20 cellular contexts compared by ENCODE assay signal in genomic region chr1:1296070-1297061, GRCh38. TPM values are rescaled to one million over a fixed set of nuclear protein-coding genes. Genes with fewer than 3 reads are reported as not detected.
DNase-seq lines count a peak whose midpoint lies in the region; ATAC-seq, FAIRE-seq and TF ChIP-seq lines count a peak whose summit lies in the region.
"Had no signal": no experiment of that assay in that cellular context is flagged by ENCODE, and none has a peak within 500 bp of the region (broad histone marks: within the 10 kb centered on the region; RNA-seq: fewer than 3 reads in every experiment).

No MANE protein-coding gene starts in this region.

- no peaks in the 10 kb centered on the region for H3K4me1 ChIP-seq in GM12878 (ENCODE audit: control insufficient read depth, insufficient read depth, low read length)
- H3K4me1 ChIP-seq in H1 (replicated peaks in 1 of 4; ENCODE audit: control insufficient read depth in 3 of 4, insufficient read depth in 4 of 4, low read length in 3 of 4): peaks cover 0 to 12% (median 0%) of the 10 kb centered on the region in 4 experiments; a peak in 2 of 7 replicates
- H3K4me1 ChIP-seq: Caco-2 had no signal

- no peak overlapping the region for H4K5ac ChIP-seq in H1 (ENCODE audit: insufficient read length, low read depth, low read length)

- H3K4ac ChIP-seq in H1 (replicated peaks; ENCODE audit: insufficient read length, low read depth, low read length): no peak overlapping the region

- TF ChIP-seq CTCF in GM12878 (IDR thresholded peaks at IDR 0.05 in 2 of 3, conservative IDR thresholded peaks at IDR 0.05 in 1 of 3; ENCODE audit: control insufficient read depth in 2 of 3, extremely low read depth in 1 of 3, insufficient read depth in 1 of 3, low read depth in 3 of 3, low read length in 3 of 3) (no peak), H1 (IDR thresholded peaks at IDR 0.05; ENCODE audit: control extremely low read depth in 1 of 3, insufficient read depth in 1 of 3, low read depth in 1 of 3, low read length in 3 of 3) (no peak)

- H3K23ac ChIP-seq in H1 (ENCODE audit: insufficient read length): no peak overlapping the region

- intact Hi-C loops in GM12878 (cut with micrococcal nuclease; ENCODE audit: unreplicated experiment): no loop called here
- intact Hi-C loops in activated naive CD4-positive, alpha-beta T cell treated with anti-CD3 and anti-CD28 coated beads for 36 hours (cut with micrococcal nuclease): no loop called here

- SMC1A ChIA-PET in GM12878 (lab: Charles Lee; ENCODE audit: uncharacterized antibody, unreplicated experiment): no interaction called here

- H4K8ac ChIP-seq in H1 (ENCODE audit: extremely low read depth, insufficient read depth, low read length): no peak overlapping the region

- no peaks in the 10 kb centered on the region for H3K36me3 ChIP-seq in GM12878 (ENCODE audit: control insufficient read depth in 2 of 2, insufficient read depth in 2 of 2, low read length in 1 of 2)
- peaks cover 0 to 7% (median 0%) of the 10 kb centered on the region in 4 experiments; a peak in 1 of 8 replicates for H3K36me3 ChIP-seq in H1 (ENCODE audit: control insufficient read depth in 2 of 4, insufficient read depth in 4 of 4, low read length in 3 of 4)

- RAD21 ChIA-PET in GM12878 (lab: Charles Lee; ENCODE audit: unreplicated experiment): no interaction called here

- H2BK20ac ChIP-seq in H1 (ENCODE audit: low read length): no peak overlapping the region

- no peak for FAIRE-seq in GM12878 (lab: Jason Lieb, UNC)
- no peak for FAIRE-seq in H1 (lab: Jason Lieb, UNC)
- FAIRE-seq: G401.6 had no signal

- H3K23me2 ChIP-seq in H1 (ENCODE audit: low read depth, low read length): no peaks in the 10 kb centered on the region

- peak overlapping the region; percentile 60; the same call in 1 of the 2 replicates for H2BK5ac ChIP-seq in H1 (ENCODE audit: low read depth, low read length)

- H3K27ac Mint-ChIP-seq in activated naive CD4-positive, alpha-beta T cell treated with anti-CD3 and anti-CD28 coated beads for 36 hours: no peak overlapping the region
- H3K27ac Mint-ChIP-seq: B cell; CD8-positive, alpha-beta T cell had no signal

- H3K9me3 ChIP-seq in GM12878 (replicated peaks; ENCODE audit: control insufficient read depth, insufficient read depth, low read length): no peaks in the 10 kb centered on the region
- H3K9me3 ChIP-seq in H1 (ENCODE audit: insufficient read depth in 2 of 2, low read depth in 1 of 2, low read length in 1 of 2): no peaks in the 10 kb centered on the region
- H3K9me3 ChIP-seq: Caco-2 had no signal

- H2AFZ ChIP-seq in GM12878 (ENCODE audit: control insufficient read depth, low read depth, low read length) (no peak overlapping the region), H1 (ENCODE audit: low read length) (no peak overlapping the region)

- no peaks in the 10 kb centered on the region for H3K79me1 ChIP-seq in H1 (ENCODE audit: low read depth, low read length)

- H3K4me3 ChIP-seq in GM12878 (no peak overlapping the region), H1 (ENCODE audit: extremely low read depth in 1 of 4, insufficient read depth in 2 of 4, low read depth in 3 of 4, low read length in 4 of 4) (no peak overlapping the region)

- H3K27me3 ChIP-seq in GM12878 (replicated peaks in 1 of 2; ENCODE audit: control insufficient read depth in 2 of 2, insufficient read depth in 2 of 2, low read length in 1 of 2) (no peaks in the 10 kb centered on the region), H1 (replicated peaks in 1 of 4; ENCODE audit: control insufficient read depth in 3 of 4, extremely low read depth in 1 of 4, insufficient read depth in 3 of 4, low read length in 3 of 4) (peaks cover 0 to 3% (median 0%) of the 10 kb centered on the region in 4 experiments; a peak in 1 of 7 replicates)

- H3K79me2 ChIP-seq in GM12878 (ENCODE audit: control insufficient read depth, insufficient read depth, low read length) (no peaks in the 10 kb centered on the region), H1 (ENCODE audit: control insufficient read depth in 1 of 2, insufficient read depth in 2 of 2, low read length in 2 of 2) (no peaks in the 10 kb centered on the region)

- TF ChIP-seq POLR2A in GM12878 (IDR thresholded peaks at IDR 0.05; ENCODE audit: low read depth, low read length) (no peak), H1 (IDR thresholded peaks at IDR 0.05; ENCODE audit: control extremely low read depth in 1 of 2, low read depth in 2 of 2, low read length in 2 of 2) (no peak)

- ATAC-seq in GM12878: no peak
- ATAC-seq: CD8-positive, alpha-beta T cell; HCT116 had no signal

- H3K4me3 Mint-ChIP-seq in activated naive CD4-positive, alpha-beta T cell treated with anti-CD3 and anti-CD28 coated beads for 36 hours: no peak overlapping the region
- H3K4me3 Mint-ChIP-seq: B cell; CD8-positive, alpha-beta T cell had no signal

- no peak overlapping the region for H2BK120ac ChIP-seq in H1 (replicated peaks; ENCODE audit: low read depth, low read length)

- no peaks in the 10 kb centered on the region for H3K27me3 Mint-ChIP-seq in activated naive CD4-positive, alpha-beta T cell treated with anti-CD3 and anti-CD28 coated beads for 36 hours (ENCODE audit: low read depth)
- H3K27me3 Mint-ChIP-seq: B cell had no signal

- POLR2A ChIA-PET in GM12878 (lab: Charles Lee): no interaction called here
- POLR2A ChIA-PET in H1 (lab: Charles Lee; ENCODE audit: partially characterized antibody): interaction anchor here (0.6 to 1.7 kb wide), 5 partner anchors 9 to 35 kb away, joined by 3 to 6 read pairs (median 4); partner anchors contain the start of gene TAS1R3

- in situ Hi-C loops in GM12878 (cut with MboI): no loop called here

- DNase-seq in GM12878 (ENCODE audit: low read depth, low spot score): no peak
- no peak for DNase-seq in H1 (ENCODE audit: low read depth in 1 of 2, low spot score in 2 of 2)
- no peak for DNase-seq in activated naive CD4-positive, alpha-beta T cell treated with anti-CD3 and anti-CD28 coated beads for 36 hours
- DNase-seq in medulla oblongata (ENCODE audit: extremely low spot score): no peak
- DNase-seq in AG08395 (ENCODE audit: low spot score): no peak
- DNase-seq: Caco-2; CD8-positive, alpha-beta T cell; Karpas-422; NCI-H1092; NCI-H1417 treated with DMSO at 0.1 percent for 48 hours; NCI-H1694 treated with DMSO at 0.1 percent for 48 hours; NCI-H2081; NCI-H2227 treated with DMSO at 0.1 percent for 48 hours; NCI-H526 treated with DMSO at 0.1 percent for 48 hours; RPMI8226; SHP77 had no signal

- no peak for TF ChIP-seq EP300 in GM12878 (IDR thresholded peaks at IDR 0.05; ENCODE audit: borderline replicate concordance in 1 of 2, control insufficient read depth in 1 of 2, low read depth in 2 of 2, low read length in 2 of 2)
- TF ChIP-seq EP300 in H1 (IDR thresholded peaks at IDR 0.05; ENCODE audit: borderline replicate concordance in 1 of 2, low read depth in 2 of 2, low read length in 2 of 2): no peak

- no peak overlapping the region for H3K14ac ChIP-seq in H1 (ENCODE audit: insufficient read length)

- H4K20me1 ChIP-seq in GM12878 (ENCODE audit: control insufficient read depth, insufficient read depth) (no peaks in the 10 kb centered on the region), H1 (replicated peaks in 1 of 2; ENCODE audit: control insufficient read depth in 1 of 2, insufficient read depth in 2 of 2, low read length in 2 of 2) (peaks cover 6 to 14% of the 10 kb centered on the region in 2 experiments)

- no peaks in the 10 kb centered on the region for H3K9me3 Mint-ChIP-seq in activated naive CD4-positive, alpha-beta T cell treated with anti-CD3 and anti-CD28 coated beads for 36 hours
- H3K9me3 Mint-ChIP-seq: CD8-positive, alpha-beta T cell had no signal

- H2AK5ac ChIP-seq in H1 (ENCODE audit: low read depth, low read length): 0 out of 2 replicates have a peak overlapping the region, but pooled peaks have one; percentile 53

- no peak overlapping the region for H3K27ac ChIP-seq in GM12878 (ENCODE audit: control insufficient read depth, insufficient read depth)
- H3K27ac ChIP-seq in H1 (ENCODE audit: low read depth, low read length): no peak overlapping the region
- H3K27ac ChIP-seq: C4-2B had no signal

- no peaks in the 10 kb centered on the region for H3K36me3 Mint-ChIP-seq in activated naive CD4-positive, alpha-beta T cell treated with anti-CD3 and anti-CD28 coated beads for 36 hours (ENCODE audit: low read depth)
- H3K36me3 Mint-ChIP-seq: CD8-positive, alpha-beta T cell had no signal

- no peak for TF ChIP-seq RAD21 in GM12878 (IDR thresholded peaks at IDR 0.05; ENCODE audit: insufficient read depth, low read depth, low read length)
- no peak for TF ChIP-seq RAD21 in H1 (IDR thresholded peaks at IDR 0.05 in 1 of 2, conservative IDR thresholded peaks at IDR 0.05 in 1 of 2; ENCODE audit: low read depth in 2 of 2, low read length in 2 of 2)

- BruUV-seq in GM12878 (replicated peaks; lab: Mats Ljungman, UMichigan): no TSS peak

- H4K91ac ChIP-seq in H1 (replicated peaks; ENCODE audit: insufficient read length, low read length): peak overlapping the region; percentile 65

- no peak overlapping the region for H2BK12ac ChIP-seq in H1 (ENCODE audit: low read depth, low read length)

- WGBS in GM12878 (ENCODE audit: insufficient coverage, insufficient replicate concordance, low lambda C conversion rate, missing lambda C conversion rate): 95% methylated on average over 46 of the region's 62 CpGs
- WGBS in H1 (ENCODE audit: extremely low coverage in 1 of 2, insufficient coverage in 1 of 2, insufficient read length in 1 of 2, insufficient replicate concordance in 2 of 2, low coverage in 1 of 2, low lambda C conversion rate in 2 of 2, missing lambda C conversion rate in 1 of 2), 2 experiments: 93% methylated on average over 50 of the region's 62 CpGs; no CpG with 5 or more reads in 1 of the 2 experiments

- no peaks in the 10 kb centered on the region for H3K4me1 Mint-ChIP-seq in activated naive CD4-positive, alpha-beta T cell treated with anti-CD3 and anti-CD28 coated beads for 36 hours (ENCODE audit: low read depth)

- H3K9ac ChIP-seq in GM12878 (ENCODE audit: control insufficient read depth, insufficient read depth, low read length): no peak overlapping the region
- H3K9ac ChIP-seq in H1 (replicated peaks in 1 of 4; ENCODE audit: extremely low read depth in 1 of 4, low read depth in 3 of 4, low read length in 3 of 4): no peak overlapping the region

- no peak overlapping the region for H2BK15ac ChIP-seq in H1 (ENCODE audit: low read length)

- H3K4me2 ChIP-seq in GM12878 (ENCODE audit: control insufficient read depth, insufficient read depth) (no peak overlapping the region), H1 (ENCODE audit: insufficient read depth in 1 of 2, low read depth in 2 of 2, low read length in 2 of 2) (no peak overlapping the region)

- H3K18ac ChIP-seq in H1 (ENCODE audit: extremely low read depth, low read length): no peak overlapping the region

- no peak overlapping the region for H3K56ac ChIP-seq in H1 (replicated peaks; ENCODE audit: insufficient read length, low read depth, low read length)

- CTCF ChIA-PET in GM12878 (lab: Yijun Ruan, JAX): no interaction called here
- CTCF ChIA-PET in H1 (lab: Charles Lee; ENCODE audit: partially characterized antibody): interaction anchor here (0.8 to 1.1 kb wide), 3 partner anchors 9 to 64 kb away, joined by 3 to 5 read pairs (median 3); partner anchors contain the start of genes B3GALT6 and SDF4
- CTCF ChIA-PET in activated naive CD4-positive, alpha-beta T cell treated with anti-CD3 and anti-CD28 coated beads for 36 hours (lab: Charles Lee): no interaction called here

RNA-seq across cellular contexts. Expression of gene ACAP3, which starts 11.4 kb away (rescaled TPM):
- total RNA-seq in GM12878 (2013; cell fraction: nucleolus; rRNA removed): 33.1 and 35.9 TPM in 2 replicates
- total RNA-seq in GM12878 (2014; rRNA removed) (17.6 and 22.1 TPM in 2 replicates), GM12878 (2014; rRNA removed; fragmentation: Illumina TruSeq; extraction: Trizol) (4.0 and 4.4 TPM in 2 replicates), GM12878 (2021) (29.8 and 34.2 TPM in 2 replicates)
- 3.8 TPM for polyA plus RNA-seq in GM12878 (2011; ENCODE audit: low read depth)
- polyA plus RNA-seq in GM12878 (2011; rRNA removed) (4.6 and 8.3 TPM in 2 replicates), GM12878 (2014; fragmentation: Illumina TruSeq; extraction: Trizol) (0.62 and 4.5 TPM in 2 replicates), GM12878 (2014; fragmentation: Nextera tagmentation; extraction: Ambion mirVana) (under 1 TPM; 0.05 to 0.11 TPM), GM12878 (2014; rRNA removed) (28.1 and 32.7 TPM in 2 replicates), GM12878 (2016; fragmentation: Nextera tagmentation; extraction: Ambion mirVana) (10 to 100 TPM in 1 of 2 experiments, 1 to 10 TPM in 1; 5.9 to 10.9 TPM), H1 (2011; rRNA removed) (14.8 and 30.0 TPM in 2 replicates)
- polyA plus RNA-seq in GM12878 (2011; cell fraction: cytosol; rRNA removed): 7.2 and 11.7 TPM in 2 replicates
- polyA plus RNA-seq in GM12878 (2011; cell fraction: nucleus; rRNA removed): 255 and 314 TPM in 2 replicates
- 21.5 and 22.5 TPM in 2 replicates for polyA plus RNA-seq in GM12878 (2012)
- 11.4 and 14.2 TPM in 2 replicates for polyA minus RNA-seq in GM12878 (2011; rRNA and poly(A)+ RNA removed)
- polyA minus RNA-seq in GM12878 (2011; cell fraction: cytosol; rRNA and poly(A)+ RNA removed): 8.3 and 17.0 TPM in 2 replicates
- 20.7 and 27.7 TPM in 2 replicates for polyA minus RNA-seq in GM12878 (2011; cell fraction: nucleus; rRNA and poly(A)+ RNA removed)
- 26.5 and 28.3 TPM in 2 replicates for total RNA-seq in H1 (2021; fragmentation: NEBNext Ultra II Directional; extraction: Animal tissue kit (Norgen Biotek cat#: 25700))
- 28.0 TPM for polyA plus RNA-seq in H1 (2011; cell fraction: cytosol; rRNA removed)
- polyA plus RNA-seq in H1 (2011; cell fraction: nucleus; rRNA removed): 219 TPM
- polyA plus RNA-seq in H1 (2012, experiment 1 of 2): 20.5 to 39.7 TPM (median 32.1 TPM) in 4 replicates
- 14.0 TPM for polyA plus RNA-seq in H1 (2012, experiment 2 of 2)
- polyA plus RNA-seq in H1 (2013, experiment 1 of 2): 12.2 TPM
- polyA plus RNA-seq in H1 (2013, experiment 2 of 2): 12.2 TPM
- 9.1 and 13.0 TPM in 2 replicates for polyA minus RNA-seq in H1 (2011; rRNA and poly(A)+ RNA removed)
- 26.1 TPM for polyA minus RNA-seq in H1 (2011; cell fraction: cytosol; rRNA and poly(A)+ RNA removed)
- 39.2 TPM for polyA minus RNA-seq in H1 (2011; cell fraction: nucleus; rRNA and poly(A)+ RNA removed)
- 10 to 100 TPM; 24.1 to 25.3 TPM for total RNA-seq in activated naive CD4-positive, alpha-beta T cell treated with anti-CD3 and anti-CD28 coated beads for 36 hours

RNA-seq across cellular contexts. Expression of gene PUSL1, which starts 12.0 kb away (rescaled TPM):
- 17.6 and 24.8 TPM in 2 replicates for total RNA-seq in GM12878 (2013; cell fraction: nucleolus; rRNA removed)
- total RNA-seq in GM12878 (2014; rRNA removed) (21.3 and 28.4 TPM in 2 replicates), GM12878 (2014; rRNA removed; fragmentation: Illumina TruSeq; extraction: Trizol) (5.3 and 6.0 TPM in 2 replicates), GM12878 (2021) (26.0 and 27.2 TPM in 2 replicates)
- polyA plus RNA-seq in GM12878 (2011; ENCODE audit: low read depth): 3.3 TPM
- polyA plus RNA-seq in GM12878 (2011; rRNA removed) (1.9 and 5.0 TPM in 2 replicates), GM12878 (2014; fragmentation: Illumina TruSeq; extraction: Trizol) (0.13 and 2.5 TPM in 2 replicates), GM12878 (2014; fragmentation: Nextera tagmentation; extraction: Ambion mirVana) (1 to 10 TPM in 1 of 2 experiments, under 1 TPM in 1; 0.16 to 1.5 TPM), GM12878 (2014; rRNA removed) (24.3 and 28.6 TPM in 2 replicates), GM12878 (2016; fragmentation: Nextera tagmentation; extraction: Ambion mirVana) (10 to 100 TPM; 27.5 to 28.4 TPM), H1 (2011; rRNA removed) (87.4 and 108 TPM in 2 replicates)
- polyA plus RNA-seq in GM12878 (2011; cell fraction: cytosol; rRNA removed): 10.4 and 19.0 TPM in 2 replicates
- polyA plus RNA-seq in GM12878 (2011; cell fraction: nucleus; rRNA removed): 20.4 and 32.0 TPM in 2 replicates
- polyA plus RNA-seq in GM12878 (2012): 8.7 and 11.0 TPM in 2 replicates
- polyA minus RNA-seq in GM12878 (2011; rRNA and poly(A)+ RNA removed): 2.6 and 5.0 TPM in 2 replicates
- polyA minus RNA-seq in GM12878 (2011; cell fraction: cytosol; rRNA and poly(A)+ RNA removed): 4.4 and 6.0 TPM in 2 replicates
- polyA minus RNA-seq in GM12878 (2011; cell fraction: nucleus; rRNA and poly(A)+ RNA removed): 13.7 and 28.9 TPM in 2 replicates
- 38.8 and 40.1 TPM in 2 replicates for total RNA-seq in H1 (2021; fragmentation: NEBNext Ultra II Directional; extraction: Animal tissue kit (Norgen Biotek cat#: 25700))
- 56.9 TPM for polyA plus RNA-seq in H1 (2011; cell fraction: cytosol; rRNA removed)
- 65.9 TPM for polyA plus RNA-seq in H1 (2011; cell fraction: nucleus; rRNA removed)
- polyA plus RNA-seq in H1 (2012, experiment 1 of 2): 19.3 to 37.6 TPM (median 34.0 TPM) in 4 replicates
- polyA plus RNA-seq in H1 (2012, experiment 2 of 2): 38.4 TPM
- 27.2 TPM for polyA plus RNA-seq in H1 (2013, experiment 1 of 2)
- 25.7 TPM for polyA plus RNA-seq in H1 (2013, experiment 2 of 2)
- polyA minus RNA-seq in H1 (2011; rRNA and poly(A)+ RNA removed): 8.7 and 9.3 TPM in 2 replicates
- polyA minus RNA-seq in H1 (2011; cell fraction: cytosol; rRNA and poly(A)+ RNA removed): 14.0 TPM
- polyA minus RNA-seq in H1 (2011; cell fraction: nucleus; rRNA and poly(A)+ RNA removed): 30.1 TPM
- 10 to 100 TPM; 17.0 to 17.6 TPM for total RNA-seq in activated naive CD4-positive, alpha-beta T cell treated with anti-CD3 and anti-CD28 coated beads for 36 hours

RNA-seq across cellular contexts. Expression of gene SCNN1D, which starts 16.1 kb away (rescaled TPM):
- 1.4 and 1.6 TPM in 2 replicates for total RNA-seq in GM12878 (2013; cell fraction: nucleolus; rRNA removed)
- total RNA-seq in GM12878 (2014; rRNA removed) (0.60 and 0.85 TPM in 2 replicates), GM12878 (2014; rRNA removed; fragmentation: Illumina TruSeq; extraction: Trizol) (0.13 and 0.41 TPM in 2 replicates), GM12878 (2021) (1.9 and 2.3 TPM in 2 replicates)
- 0.21 TPM for polyA plus RNA-seq in GM12878 (2011; ENCODE audit: low read depth)
- polyA plus RNA-seq in GM12878 (2011; rRNA removed) (0.10 and 0.18 TPM in 2 replicates), GM12878 (2014; fragmentation: Illumina TruSeq; extraction: Trizol) (0.06 TPM in 1 of 2 replicates, not detected in the other), GM12878 (2014; fragmentation: Nextera tagmentation; extraction: Ambion mirVana) (under 1 TPM in 1 of 2 experiments, not detected in 1; 0.07 TPM), GM12878 (2014; rRNA removed) (2.0 and 2.3 TPM in 2 replicates), GM12878 (2016; fragmentation: Nextera tagmentation; extraction: Ambion mirVana) (under 1 TPM; 0.11 to 0.62 TPM), H1 (2011; rRNA removed) (2.5 and 4.1 TPM in 2 replicates)
- 0.21 and 0.59 TPM in 2 replicates for polyA plus RNA-seq in GM12878 (2011; cell fraction: cytosol; rRNA removed)
- 8.3 and 8.4 TPM in 2 replicates for polyA plus RNA-seq in GM12878 (2011; cell fraction: nucleus; rRNA removed)
- 2.0 and 2.1 TPM in 2 replicates for polyA plus RNA-seq in GM12878 (2012)
- 0.31 TPM in 1 of 2 replicates, not detected in the other for polyA minus RNA-seq in GM12878 (2011; rRNA and poly(A)+ RNA removed)
- polyA minus RNA-seq in GM12878 (2011; cell fraction: cytosol; rRNA and poly(A)+ RNA removed): not detected in 2 replicates
- 0.85 and 0.96 TPM in 2 replicates for polyA minus RNA-seq in GM12878 (2011; cell fraction: nucleus; rRNA and poly(A)+ RNA removed)
- total RNA-seq in H1 (2021; fragmentation: NEBNext Ultra II Directional; extraction: Animal tissue kit (Norgen Biotek cat#: 25700)): 0.90 and 1.2 TPM in 2 replicates
- 3.6 TPM for polyA plus RNA-seq in H1 (2011; cell fraction: cytosol; rRNA removed)
- 29.6 TPM for polyA plus RNA-seq in H1 (2011; cell fraction: nucleus; rRNA removed)
- polyA plus RNA-seq in H1 (2012, experiment 1 of 2): 1.3 to 4.3 TPM (median 2.9 TPM) in 4 replicates
- polyA plus RNA-seq in H1 (2012, experiment 2 of 2): 0.54 TPM
- 1.8 TPM for polyA plus RNA-seq in H1 (2013, experiment 1 of 2)
- 1.0 TPM for polyA plus RNA-seq in H1 (2013, experiment 2 of 2)
- 0.24 and 0.38 TPM in 2 replicates for polyA minus RNA-seq in H1 (2011; rRNA and poly(A)+ RNA removed)
- 0.66 TPM for polyA minus RNA-seq in H1 (2011; cell fraction: cytosol; rRNA and poly(A)+ RNA removed)
- polyA minus RNA-seq in H1 (2011; cell fraction: nucleus; rRNA and poly(A)+ RNA removed): 2.7 TPM
- total RNA-seq in activated naive CD4-positive, alpha-beta T cell treated with anti-CD3 and anti-CD28 coated beads for 36 hours: 1 to 10 TPM; 5.6 to 7.6 TPM

RNA-seq across cellular contexts. Expression of gene UBE2J2, which starts 22.7 kb away (rescaled TPM):
- 69.9 and 74.2 TPM in 2 replicates for total RNA-seq in GM12878 (2013; cell fraction: nucleolus; rRNA removed)
- total RNA-seq in GM12878 (2014; rRNA removed) (45.6 and 55.4 TPM in 2 replicates), GM12878 (2014; rRNA removed; fragmentation: Illumina TruSeq; extraction: Trizol) (28.3 and 33.5 TPM in 2 replicates), GM12878 (2021) (52.0 and 57.1 TPM in 2 replicates)
- 12.1 TPM for polyA plus RNA-seq in GM12878 (2011; ENCODE audit: low read depth)
- polyA plus RNA-seq in GM12878 (2011; rRNA removed) (24.3 and 27.0 TPM in 2 replicates), GM12878 (2014; fragmentation: Illumina TruSeq; extraction: Trizol) (38.3 and 43.1 TPM in 2 replicates), GM12878 (2014; fragmentation: Nextera tagmentation; extraction: Ambion mirVana) (1 to 10 TPM in 1 of 2 experiments, under 1 TPM in 1; 0.72 to 3.5 TPM), GM12878 (2014; rRNA removed) (63.0 and 65.0 TPM in 2 replicates), GM12878 (2016; fragmentation: Nextera tagmentation; extraction: Ambion mirVana) (10 to 100 TPM; 70.3 to 70.5 TPM), H1 (2011; rRNA removed) (33.6 and 47.3 TPM in 2 replicates)
- 32.3 and 38.7 TPM in 2 replicates for polyA plus RNA-seq in GM12878 (2011; cell fraction: cytosol; rRNA removed)
- polyA plus RNA-seq in GM12878 (2011; cell fraction: nucleus; rRNA removed): 41.8 and 58.0 TPM in 2 replicates
- 36.4 and 40.9 TPM in 2 replicates for polyA plus RNA-seq in GM12878 (2012)
- polyA minus RNA-seq in GM12878 (2011; rRNA and poly(A)+ RNA removed): 6.4 and 16.3 TPM in 2 replicates
- 11.9 and 13.4 TPM in 2 replicates for polyA minus RNA-seq in GM12878 (2011; cell fraction: cytosol; rRNA and poly(A)+ RNA removed)
- 18.4 and 31.2 TPM in 2 replicates for polyA minus RNA-seq in GM12878 (2011; cell fraction: nucleus; rRNA and poly(A)+ RNA removed)
- total RNA-seq in H1 (2021; fragmentation: NEBNext Ultra II Directional; extraction: Animal tissue kit (Norgen Biotek cat#: 25700)): 67.2 and 67.9 TPM in 2 replicates
- 50.1 TPM for polyA plus RNA-seq in H1 (2011; cell fraction: cytosol; rRNA removed)
- 42.9 TPM for polyA plus RNA-seq in H1 (2011; cell fraction: nucleus; rRNA removed)
- polyA plus RNA-seq in H1 (2012, experiment 1 of 2): 46.0 to 58.9 TPM (median 47.8 TPM) in 4 replicates
- 63.2 TPM for polyA plus RNA-seq in H1 (2012, experiment 2 of 2)
- polyA plus RNA-seq in H1 (2013, experiment 1 of 2): 40.4 TPM
- 38.8 TPM for polyA plus RNA-seq in H1 (2013, experiment 2 of 2)
- 10.8 and 14.2 TPM in 2 replicates for polyA minus RNA-seq in H1 (2011; rRNA and poly(A)+ RNA removed)
- polyA minus RNA-seq in H1 (2011; cell fraction: cytosol; rRNA and poly(A)+ RNA removed): 26.9 TPM
- polyA minus RNA-seq in H1 (2011; cell fraction: nucleus; rRNA and poly(A)+ RNA removed): 40.3 TPM
- total RNA-seq in activated naive CD4-positive, alpha-beta T cell treated with anti-CD3 and anti-CD28 coated beads for 36 hours: 10 to 100 TPM; 48.5 to 49.7 TPM

RNA-seq across cellular contexts. Expression of gene INTS11, which starts 28.1 kb away (rescaled TPM):
- total RNA-seq in GM12878 (2013; cell fraction: nucleolus; rRNA removed): 160 and 166 TPM in 2 replicates
- total RNA-seq in GM12878 (2014; rRNA removed): 86.6 and 98.3 TPM in 2 replicates
- 36.8 and 41.1 TPM in 2 replicates for total RNA-seq in GM12878 (2014; rRNA removed; fragmentation: Illumina TruSeq; extraction: Trizol)
- total RNA-seq in GM12878 (2021): 87.3 and 104 TPM in 2 replicates
- 34.7 TPM for polyA plus RNA-seq in GM12878 (2011; ENCODE audit: low read depth)
- 43.9 and 78.4 TPM in 2 replicates for polyA plus RNA-seq in GM12878 (2011; rRNA removed)
- 134 and 137 TPM in 2 replicates for polyA plus RNA-seq in GM12878 (2011; cell fraction: cytosol; rRNA removed)
- 386 and 456 TPM in 2 replicates for polyA plus RNA-seq in GM12878 (2011; cell fraction: nucleus; rRNA removed)
- polyA plus RNA-seq in GM12878 (2012): 77.9 and 92.3 TPM in 2 replicates
- polyA plus RNA-seq in GM12878 (2014; fragmentation: Illumina TruSeq; extraction: Trizol): 55.2 and 64.2 TPM in 2 replicates
- polyA plus RNA-seq in GM12878 (2014; fragmentation: Nextera tagmentation; extraction: Ambion mirVana): 1 to 10 TPM; 2.5 to 9.4 TPM
- 117 and 130 TPM in 2 replicates for polyA plus RNA-seq in GM12878 (2014; rRNA removed)
- 10 to 100 TPM; 77.0 to 79.9 TPM for polyA plus RNA-seq in GM12878 (2016; fragmentation: Nextera tagmentation; extraction: Ambion mirVana)
- 67.1 and 96.1 TPM in 2 replicates for polyA minus RNA-seq in GM12878 (2011; rRNA and poly(A)+ RNA removed)
- polyA minus RNA-seq in GM12878 (2011; cell fraction: cytosol; rRNA and poly(A)+ RNA removed): 30.6 and 47.1 TPM in 2 replicates
- 46.7 and 94.2 TPM in 2 replicates for polyA minus RNA-seq in GM12878 (2011; cell fraction: nucleus; rRNA and poly(A)+ RNA removed)
- total RNA-seq in H1 (2021; fragmentation: NEBNext Ultra II Directional; extraction: Animal tissue kit (Norgen Biotek cat#: 25700)): 113 and 116 TPM in 2 replicates
- 243 and 324 TPM in 2 replicates for polyA plus RNA-seq in H1 (2011; rRNA removed)
- polyA plus RNA-seq in H1 (2011; cell fraction: cytosol; rRNA removed): 210 TPM
- polyA plus RNA-seq in H1 (2011; cell fraction: nucleus; rRNA removed): 662 TPM
- polyA plus RNA-seq in H1 (2012, experiment 1 of 2): 121 to 180 TPM (median 164 TPM) in 4 replicates
- 131 TPM for polyA plus RNA-seq in H1 (2012, experiment 2 of 2)
- polyA plus RNA-seq in H1 (2013, experiment 1 of 2): 99.2 TPM
- 89.5 TPM for polyA plus RNA-seq in H1 (2013, experiment 2 of 2)
- polyA minus RNA-seq in H1 (2011; rRNA and poly(A)+ RNA removed): 115 and 144 TPM in 2 replicates
- 86.7 TPM for polyA minus RNA-seq in H1 (2011; cell fraction: cytosol; rRNA and poly(A)+ RNA removed)
- 144 TPM for polyA minus RNA-seq in H1 (2011; cell fraction: nucleus; rRNA and poly(A)+ RNA removed)
- total RNA-seq in activated naive CD4-positive, alpha-beta T cell treated with anti-CD3 and anti-CD28 coated beads for 36 hours: 100 to 1,000 TPM; 117 to 118 TPM
